ENCODE assay signal across 1 cellular context in the genomic region with DNA sequence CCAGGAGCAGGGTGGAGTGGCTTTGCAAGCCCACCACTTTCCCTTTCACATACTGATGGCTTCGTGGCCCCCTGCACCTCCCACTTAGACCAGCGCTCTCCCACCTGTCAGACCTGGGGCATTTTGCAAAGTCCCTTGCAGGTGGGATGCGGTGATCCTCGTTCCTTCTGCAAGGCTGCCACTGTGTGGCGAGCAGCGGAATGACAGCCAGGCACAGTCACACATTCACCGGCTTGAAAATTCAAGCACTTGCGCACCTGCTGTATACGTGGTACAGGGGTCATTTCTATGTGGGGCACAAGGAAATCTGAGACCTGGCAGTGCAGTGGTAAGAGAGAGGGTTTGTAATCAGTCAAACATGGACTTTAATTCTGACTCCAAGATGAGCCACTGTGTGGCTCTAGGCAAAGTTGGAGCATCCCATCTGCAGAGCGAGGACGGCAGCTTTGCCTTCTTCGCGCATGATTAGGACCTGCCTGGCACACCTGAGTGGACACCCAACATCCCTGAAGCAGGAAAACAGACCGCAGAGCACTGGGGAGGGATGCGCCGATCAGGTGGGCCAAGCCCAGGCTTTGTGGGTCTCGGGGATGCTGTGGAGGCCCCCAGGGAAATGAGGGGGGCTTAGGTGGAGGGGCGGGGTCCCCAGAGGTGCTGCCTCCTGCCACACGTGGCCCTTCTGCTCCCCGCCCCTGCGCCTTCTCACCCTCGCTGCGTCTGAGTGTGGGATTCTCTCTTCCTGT.
TF ChIP-seq lines count a peak whose summit lies in the region.

No MANE protein-coding gene starts in this region.

TF ChIP-seq in GM23338, 12 proteins besides CTCF, POLR2A, EP300 and RAD21 (continued from another document):
- TF ChIP-seq, protein P1, sequence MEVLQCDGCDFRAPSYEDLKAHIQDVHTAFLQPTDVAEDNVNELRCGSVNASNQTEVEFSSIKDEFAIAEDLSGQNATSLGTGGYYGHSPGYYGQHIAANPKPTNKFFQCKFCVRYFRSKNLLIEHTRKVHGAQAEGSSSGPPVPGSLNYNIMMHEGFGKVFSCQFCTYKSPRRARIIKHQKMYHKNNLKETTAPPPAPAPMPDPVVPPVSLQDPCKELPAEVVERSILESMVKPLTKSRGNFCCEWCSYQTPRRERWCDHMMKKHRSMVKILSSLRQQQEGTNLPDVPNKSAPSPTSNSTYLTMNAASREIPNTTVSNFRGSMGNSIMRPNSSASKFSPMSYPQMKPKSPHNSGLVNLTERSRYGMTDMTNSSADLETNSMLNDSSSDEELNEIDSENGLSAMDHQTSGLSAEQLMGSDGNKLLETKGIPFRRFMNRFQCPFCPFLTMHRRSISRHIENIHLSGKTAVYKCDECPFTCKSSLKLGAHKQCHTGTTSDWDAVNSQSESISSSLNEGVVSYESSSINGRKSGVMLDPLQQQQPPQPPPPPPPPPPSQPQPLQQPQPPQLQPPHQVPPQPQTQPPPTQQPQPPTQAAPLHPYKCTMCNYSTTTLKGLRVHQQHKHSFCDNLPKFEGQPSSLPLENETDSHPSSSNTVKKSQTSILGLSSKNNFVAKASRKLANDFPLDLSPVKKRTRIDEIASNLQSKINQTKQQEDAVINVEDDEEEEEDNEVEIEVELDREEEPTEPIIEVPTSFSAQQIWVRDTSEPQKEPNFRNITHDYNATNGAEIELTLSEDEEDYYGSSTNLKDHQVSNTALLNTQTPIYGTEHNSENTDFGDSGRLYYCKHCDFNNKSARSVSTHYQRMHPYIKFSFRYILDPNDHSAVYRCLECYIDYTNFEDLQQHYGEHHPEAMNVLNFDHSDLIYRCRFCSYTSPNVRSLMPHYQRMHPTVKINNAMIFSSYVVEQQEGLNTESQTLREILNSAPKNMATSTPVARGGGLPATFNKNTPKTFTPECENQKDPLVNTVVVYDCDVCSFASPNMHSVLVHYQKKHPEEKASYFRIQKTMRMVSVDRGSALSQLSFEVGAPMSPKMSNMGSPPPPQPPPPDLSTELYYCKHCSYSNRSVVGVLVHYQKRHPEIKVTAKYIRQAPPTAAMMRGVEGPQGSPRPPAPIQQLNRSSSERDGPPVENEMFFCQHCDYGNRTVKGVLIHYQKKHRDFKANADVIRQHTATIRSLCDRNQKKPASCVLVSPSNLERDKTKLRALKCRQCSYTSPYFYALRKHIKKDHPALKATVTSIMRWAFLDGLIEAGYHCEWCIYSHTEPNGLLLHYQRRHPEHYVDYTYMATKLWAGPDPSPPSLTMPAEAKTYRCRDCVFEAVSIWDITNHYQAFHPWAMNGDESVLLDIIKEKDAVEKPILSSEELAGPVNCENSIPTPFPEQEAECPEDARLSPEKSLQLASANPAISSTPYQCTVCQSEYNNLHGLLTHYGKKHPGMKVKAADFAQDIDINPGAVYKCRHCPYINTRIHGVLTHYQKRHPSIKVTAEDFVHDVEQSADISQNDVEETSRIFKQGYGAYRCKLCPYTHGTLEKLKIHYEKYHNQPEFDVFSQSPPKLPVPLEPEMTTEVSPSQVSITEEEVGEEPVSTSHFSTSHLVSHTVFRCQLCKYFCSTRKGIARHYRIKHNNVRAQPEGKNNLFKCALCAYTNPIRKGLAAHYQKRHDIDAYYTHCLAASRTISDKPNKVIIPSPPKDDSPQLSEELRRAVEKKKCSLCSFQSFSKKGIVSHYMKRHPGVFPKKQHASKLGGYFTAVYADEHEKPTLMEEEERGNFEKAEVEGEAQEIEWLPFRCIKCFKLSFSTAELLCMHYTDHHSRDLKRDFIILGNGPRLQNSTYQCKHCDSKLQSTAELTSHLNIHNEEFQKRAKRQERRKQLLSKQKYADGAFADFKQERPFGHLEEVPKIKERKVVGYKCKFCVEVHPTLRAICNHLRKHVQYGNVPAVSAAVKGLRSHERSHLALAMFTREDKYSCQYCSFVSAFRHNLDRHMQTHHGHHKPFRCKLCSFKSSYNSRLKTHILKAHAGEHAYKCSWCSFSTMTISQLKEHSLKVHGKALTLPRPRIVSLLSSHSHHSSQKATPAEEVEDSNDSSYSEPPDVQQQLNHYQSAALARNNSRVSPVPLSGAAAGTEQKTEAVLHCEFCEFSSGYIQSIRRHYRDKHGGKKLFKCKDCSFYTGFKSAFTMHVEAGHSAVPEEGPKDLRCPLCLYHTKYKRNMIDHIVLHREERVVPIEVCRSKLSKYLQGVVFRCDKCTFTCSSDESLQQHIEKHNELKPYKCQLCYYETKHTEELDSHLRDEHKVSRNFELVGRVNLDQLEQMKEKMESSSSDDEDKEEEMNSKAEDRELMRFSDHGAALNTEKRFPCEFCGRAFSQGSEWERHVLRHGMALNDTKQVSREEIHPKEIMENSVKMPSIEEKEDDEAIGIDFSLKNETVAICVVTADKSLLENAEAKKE (CRISPR knock-in tag; IDR thresholded peaks at IDR 0.05) = no peak
- TF ChIP-seq, protein P2, sequence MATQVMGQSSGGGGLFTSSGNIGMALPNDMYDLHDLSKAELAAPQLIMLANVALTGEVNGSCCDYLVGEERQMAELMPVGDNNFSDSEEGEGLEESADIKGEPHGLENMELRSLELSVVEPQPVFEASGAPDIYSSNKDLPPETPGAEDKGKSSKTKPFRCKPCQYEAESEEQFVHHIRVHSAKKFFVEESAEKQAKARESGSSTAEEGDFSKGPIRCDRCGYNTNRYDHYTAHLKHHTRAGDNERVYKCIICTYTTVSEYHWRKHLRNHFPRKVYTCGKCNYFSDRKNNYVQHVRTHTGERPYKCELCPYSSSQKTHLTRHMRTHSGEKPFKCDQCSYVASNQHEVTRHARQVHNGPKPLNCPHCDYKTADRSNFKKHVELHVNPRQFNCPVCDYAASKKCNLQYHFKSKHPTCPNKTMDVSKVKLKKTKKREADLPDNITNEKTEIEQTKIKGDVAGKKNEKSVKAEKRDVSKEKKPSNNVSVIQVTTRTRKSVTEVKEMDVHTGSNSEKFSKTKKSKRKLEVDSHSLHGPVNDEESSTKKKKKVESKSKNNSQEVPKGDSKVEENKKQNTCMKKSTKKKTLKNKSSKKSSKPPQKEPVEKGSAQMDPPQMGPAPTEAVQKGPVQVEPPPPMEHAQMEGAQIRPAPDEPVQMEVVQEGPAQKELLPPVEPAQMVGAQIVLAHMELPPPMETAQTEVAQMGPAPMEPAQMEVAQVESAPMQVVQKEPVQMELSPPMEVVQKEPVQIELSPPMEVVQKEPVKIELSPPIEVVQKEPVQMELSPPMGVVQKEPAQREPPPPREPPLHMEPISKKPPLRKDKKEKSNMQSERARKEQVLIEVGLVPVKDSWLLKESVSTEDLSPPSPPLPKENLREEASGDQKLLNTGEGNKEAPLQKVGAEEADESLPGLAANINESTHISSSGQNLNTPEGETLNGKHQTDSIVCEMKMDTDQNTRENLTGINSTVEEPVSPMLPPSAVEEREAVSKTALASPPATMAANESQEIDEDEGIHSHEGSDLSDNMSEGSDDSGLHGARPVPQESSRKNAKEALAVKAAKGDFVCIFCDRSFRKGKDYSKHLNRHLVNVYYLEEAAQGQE (IDR thresholded peaks at IDR 0.05; ENCODE audit: unreplicated experiment) = no peak
- TF ChIP-seq ZNF114 (CRISPR knock-in tag; IDR thresholded peaks at IDR 0.05) = no peak
- TF ChIP-seq POLR2AphosphoS5 (IDR thresholded peaks at IDR 0.05; ENCODE audit: low read depth) = no peak
- TF ChIP-seq CREB1 (CRISPR knock-in tag; IDR thresholded peaks at IDR 0.05; ENCODE audit: low read depth) = no peak
- no peak for TF ChIP-seq JUNB (IDR thresholded peaks at IDR 0.05; ENCODE audit: unreplicated experiment)
- no peak for TF ChIP-seq ZNF331 (CRISPR knock-in tag; IDR thresholded peaks at IDR 0.05; ENCODE audit: low read depth)
- no peak for TF ChIP-seq EZH2 (IDR thresholded peaks at IDR 0.05; ENCODE audit: low read depth, unreplicated experiment)
